In the genomic region with DNA sequence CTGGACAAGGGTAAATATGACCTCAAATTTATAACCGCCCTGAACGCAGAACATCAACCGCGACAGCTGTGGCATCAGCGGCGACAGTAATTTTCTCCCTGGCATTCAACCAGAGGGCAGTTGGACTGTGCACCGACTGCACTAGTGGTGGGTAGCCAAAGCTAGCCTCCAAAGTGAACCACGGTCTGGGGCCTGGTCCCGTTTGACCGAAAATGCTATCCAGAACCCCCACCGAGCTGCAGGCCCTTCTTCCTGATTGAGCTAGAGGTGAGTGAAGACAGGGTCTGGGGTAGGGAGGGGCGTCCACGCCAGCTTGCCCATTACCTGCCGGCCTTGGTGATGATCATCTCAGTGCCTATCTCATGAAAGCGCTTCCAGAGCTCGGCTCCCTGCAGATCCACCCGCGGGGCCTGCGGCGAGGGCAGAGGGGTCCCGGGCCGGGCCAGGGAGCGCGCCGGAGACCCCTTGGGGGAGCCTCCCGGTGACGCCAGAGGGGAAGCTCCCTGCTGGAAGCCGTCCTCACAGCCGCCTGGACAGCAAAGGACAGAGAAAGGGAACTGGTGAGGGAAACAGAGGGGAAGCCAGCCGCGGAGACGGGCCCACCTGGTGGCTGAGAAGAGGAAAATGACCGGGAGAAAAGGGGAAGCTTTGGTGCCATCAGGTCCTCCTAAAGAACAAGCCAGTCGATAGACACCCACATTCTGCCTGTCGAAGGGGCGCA, we compare ENCODE assay signal across 10 cellular contexts. TPM values are rescaled to one million over a fixed set of nuclear protein-coding genes. Genes with fewer than 3 reads are reported as not detected.
A peak's percentile ranks its signal among the peaks of the same experiment; 100 is the strongest.
DNase-seq lines count a peak whose midpoint lies in the region; ATAC-seq and TF ChIP-seq lines count a peak whose summit lies in the region.
"Had no signal": no experiment of that assay in that cellular context is flagged by ENCODE, and none has a peak within 500 bp of the region (broad histone marks: within the 10 kb centered on the region; RNA-seq: fewer than 3 reads in every experiment).

No MANE protein-coding gene starts in this region.

- peaks cover 64% of the 10 kb centered on the region for H3K27me3 ChIP-seq in A673 (replicated peaks; ENCODE audit: insufficient read depth, low read depth, low read length, poor library complexity)
- peaks cover 45% of the 10 kb centered on the region for H3K27me3 ChIP-seq in IMR-90 (ENCODE audit: control insufficient read depth, insufficient read depth, low read length)

- no peak overlapping the region for H3K9ac ChIP-seq in IMR-90 (ENCODE audit: low read depth, low read length)

- no peak overlapping the region for H2BK15ac ChIP-seq in IMR-90 (ENCODE audit: low read depth, low read length)

- TF ChIP-seq CTCF in A673 (conservative IDR thresholded peaks at IDR 0.05; ENCODE audit: low read depth, low read length) = 0 out of 2 replicates have a peak, but pooled peaks have one; percentile 27
- TF ChIP-seq CTCF in IMR-90 (conservative IDR thresholded peaks at IDR 0.05; ENCODE audit: low read depth, low read length) = 0 out of 2 replicates have a peak, but pooled peaks have one; percentile 13
- TF ChIP-seq CTCF in lower leg skin (IDR thresholded peaks at IDR 0.05) = no peak

- no peak overlapping the region for H2BK5ac ChIP-seq in IMR-90 (ENCODE audit: low read depth, low read length, poor library complexity, severe bottlenecking)

- no peak overlapping the region for H3K14ac ChIP-seq in IMR-90 (replicated peaks; ENCODE audit: low read depth, low read length)

- peaks cover 3% of the 10 kb centered on the region for H3K36me3 ChIP-seq in A673 (ENCODE audit: insufficient read depth, low read length, poor library complexity, severe bottlenecking)
- no peaks in the 10 kb centered on the region for H3K36me3 ChIP-seq in IMR-90 (ENCODE audit: control insufficient read depth, insufficient read depth, low read length)

- H4K8ac ChIP-seq in IMR-90 (ENCODE audit: low read depth in 2 of 2, low read length in 2 of 2) = no peak overlapping the region

- dilution Hi-C loops in IMR-90 (cut with HindIII; ENCODE audit: low sequenced_read_pairs, unreplicated experiment) = no loop called here

- no TSS peak for BruUV-seq in A673 (replicated peaks; lab: Mats Ljungman, UMichigan)
- no TSS peak for BruUV-seq in IMR-90 (replicated peaks; lab: Mats Ljungman, UMichigan)

- H4K5ac ChIP-seq in IMR-90 (ENCODE audit: low read depth, low read length) = no peak overlapping the region

- no peak overlapping the region for H2AK5ac ChIP-seq in IMR-90 (ENCODE audit: low read depth, low read length)

- DNase-seq in A673 (ENCODE audit: low spot score) = peak; percentile 41
- DNase-seq in IMR-90 = no peak
- DNase-seq in lower leg skin (ENCODE audit: low spot score in 2 of 2) = no peak
- DNase-seq in NCI-H187 treated with DMSO at 0.1 percent for 48 hours (lab: John Stamatoyannopoulos, UW) = no peak
- DNase-seq in NCI-H526 (lab: John Stamatoyannopoulos, UW) = no peak
- DNase-seq in activated CD4-positive, alpha-beta T cell treated with anti-CD3 and anti-CD28 coated beads for 48 hours = no peak
- DNase-seq: activated T-cell treated with anti-CD3 and anti-CD28 coated beads, Interleukin-2, amount 50 U/mL, for 1 hour; CD8-positive, alpha-beta T cell had no signal

- no peak overlapping the region for H4K91ac ChIP-seq in IMR-90 (ENCODE audit: insufficient read depth, low read depth, low read length)

- no peak overlapping the region for H2BK20ac ChIP-seq in IMR-90 (ENCODE audit: low read depth, low read length)

- H4K20me1 ChIP-seq in IMR-90 (ENCODE audit: insufficient read depth, low read length) = no peaks in the 10 kb centered on the region

- H3K4me3 ChIP-seq in A673 (ENCODE audit: low read depth, low read length, poor library complexity, severe bottlenecking) = peak overlapping the region; percentile 72
- no peak overlapping the region for H3K4me3 ChIP-seq in IMR-90 (ENCODE audit: insufficient read depth, low read depth, low read length)
- peak overlapping the region; percentile 43 for H3K4me3 ChIP-seq in lower leg skin (ENCODE audit: low read depth, poor library complexity, severe bottlenecking)

- no peak for ATAC-seq in IMR-90 (ENCODE audit: low read depth)
- no peak for ATAC-seq in HG03378 (IDR thresholded peaks at IDR 0.05; ENCODE audit: unreplicated experiment)
- ATAC-seq: CD8-positive, alpha-beta T cell had no signal

- H3K56ac ChIP-seq in IMR-90 (ENCODE audit: extremely low read depth, insufficient read depth, low read length) = no peak overlapping the region

- in situ Hi-C loops in IMR-90 (cut with MboI; ENCODE audit: low sequenced_read_pairs) = loop anchor here (10.0 kb wide), 1 partner anchor 338 kb away; no protein-coding TSS in a partner anchor

- no peak for TF ChIP-seq RAD21 in IMR-90 (IDR thresholded peaks at IDR 0.05; ENCODE audit: low read length)

- H3K4me2 ChIP-seq in IMR-90 (ENCODE audit: low read depth, low read length) = no peak overlapping the region

- CTCF ChIA-PET in A673 (lab: Charles Lee) = interaction anchor here (1.1 kb wide), 1 partner anchor 12 kb away, joined by 3 read pairs; no protein-coding TSS in a partner anchor
- CTCF ChIA-PET in IMR-90 (lab: Yijun Ruan, JAX) = no interaction called here

- H2BK120ac ChIP-seq in IMR-90 (ENCODE audit: low read depth, low read length) = no peak overlapping the region

- POLR2A ChIA-PET in A673 (lab: Charles Lee; ENCODE audit: low non-redundant PET) = no interaction called here
- POLR2A ChIA-PET in IMR-90 (lab: Charles Lee; ENCODE audit: unreplicated experiment) = no interaction called here

- H3K27ac ChIP-seq in A673 (ENCODE audit: low read depth, low read length, poor library complexity, severe bottlenecking) (peak overlapping the region; percentile 89), IMR-90 (ENCODE audit: insufficient read depth, low read length) (no peak overlapping the region), cingulate gyrus (ENCODE audit: low read depth, low read length) (peak overlapping the region; percentile 39)

- no peak overlapping the region; the same call in 1 of the 2 replicates for H3K23ac ChIP-seq in IMR-90 (ENCODE audit: low read depth, low read length)

- 3% methylated on average over 5 of the region's 36 CpGs; no CpG with 5 or more reads in 1 of the 2 experiments for WGBS in IMR-90 (ENCODE audit: extremely low coverage in 2 of 2, insufficient read length in 1 of 2), 2 experiments
- 7 to 9% methylated on average over 35 to 36 of the region's 36 CpGs for WGBS in lower leg skin, 2 donors

- H2AFZ ChIP-seq in IMR-90 (replicated peaks; ENCODE audit: low read length, poor library complexity) = peak overlapping the region; percentile 72

- no peak overlapping the region for H3K18ac ChIP-seq in IMR-90 (ENCODE audit: low read depth, low read length)

- no peaks in the 10 kb centered on the region for H3K9me3 ChIP-seq in A673 (ENCODE audit: low read depth, low read length, poor library complexity, severe bottlenecking)
- peaks cover 5% of the 10 kb centered on the region for H3K9me3 ChIP-seq in IMR-90 (ENCODE audit: control insufficient read depth, insufficient read depth, low read length)

- H3K4ac ChIP-seq in IMR-90 (ENCODE audit: low read depth, low read length) = no peak overlapping the region

- no peak overlapping the region for H2AK9ac ChIP-seq in IMR-90 (replicated peaks; ENCODE audit: low read depth, low read length, poor library complexity)

- H3K4me1 ChIP-seq in A673 (ENCODE audit: insufficient read depth, low read length, poor library complexity, severe bottlenecking) (peaks cover 17% of the 10 kb centered on the region), IMR-90 (ENCODE audit: control insufficient read depth, insufficient read depth, low read length) (no peaks in the 10 kb centered on the region)

- H3K9me1 ChIP-seq in IMR-90 (ENCODE audit: insufficient read depth, low read length) = no peaks in the 10 kb centered on the region

- no peaks in the 10 kb centered on the region for H3K79me1 ChIP-seq in IMR-90 (ENCODE audit: low read depth in 1 of 2, low read length in 2 of 2)

- TF ChIP-seq POLR2A in IMR-90 (IDR thresholded peaks at IDR 0.05; ENCODE audit: low read depth, low read length) (no peak), lower leg skin (IDR thresholded peaks at IDR 0.05) (no peak)

- intact Hi-C loops in A673 (cut with micrococcal nuclease; ENCODE audit: unreplicated experiment) = loop anchor here (5.0 to 10.0 kb wide), 2 partner anchors 335 to 562 kb away; no protein-coding TSS in a partner anchor
- intact Hi-C loops in IMR-90 (cut with micrococcal nuclease) = loop anchor here (10.0 kb wide), 1 partner anchor 562 kb away; no protein-coding TSS in a partner anchor
- intact Hi-C loops in lower leg skin (cut with DNase I; ENCODE audit: low total_unique reads) = no loop called here

TF ChIP-seq in IMR-90, 13 proteins besides CTCF, POLR2A, EP300 and RAD21:
- TF ChIP-seq BHLHE40 (IDR thresholded peaks at IDR 0.05; ENCODE audit: low read depth, low read length) = no peak
- no peak for TF ChIP-seq NFE2L2 (IDR thresholded peaks at IDR 0.05; ENCODE audit: low read depth, low read length)
- no peak for TF ChIP-seq MAFK (IDR thresholded peaks at IDR 0.05; ENCODE audit: low read depth, low read length)
- TF ChIP-seq FOS (IDR thresholded peaks at IDR 0.05; ENCODE audit: low read depth, low read length) = no peak
- TF ChIP-seq CEBPB (IDR thresholded peaks at IDR 0.05; ENCODE audit: low read depth, low read length) = no peak

RNA-seq across cellular contexts. Expression of a gene that starts 2.0 kb away (rescaled TPM):
- 14.6 and 16.0 TPM in 2 replicates for total RNA-seq in A673 (2021)
- total RNA-seq in IMR-90 (2012; rRNA removed) = 0.83 and 1.3 TPM in 2 replicates
- 0.86 and 1.3 TPM in 2 replicates for polyA plus RNA-seq in IMR-90 (2012; rRNA removed)
- 0.08 and 0.67 TPM in 2 replicates for polyA plus RNA-seq in IMR-90 (2012; cell fraction: cytosol; rRNA removed)
- 1.3 and 2.4 TPM in 2 replicates for polyA plus RNA-seq in IMR-90 (2012; cell fraction: nucleus; rRNA removed; ENCODE audit: low replicate concordance)
- total RNA-seq in lower leg skin = 1 to 10 TPM; 1.1 to 8.6 (median 4.2) TPM
- total RNA-seq: CD8-positive, alpha-beta T cell had no signal

Comparison
In these comparisons a context has a peak if more than half of its experiments do, and no peak if none do; other contexts are left out.
1. CTCF ChIP-seq: peak in A673 (single experiment) and IMR-90 (single experiment); none in lower leg skin (0 of 3).